Comparison of ENCODE assay signal across 1 cellular context in the genomic region with DNA sequence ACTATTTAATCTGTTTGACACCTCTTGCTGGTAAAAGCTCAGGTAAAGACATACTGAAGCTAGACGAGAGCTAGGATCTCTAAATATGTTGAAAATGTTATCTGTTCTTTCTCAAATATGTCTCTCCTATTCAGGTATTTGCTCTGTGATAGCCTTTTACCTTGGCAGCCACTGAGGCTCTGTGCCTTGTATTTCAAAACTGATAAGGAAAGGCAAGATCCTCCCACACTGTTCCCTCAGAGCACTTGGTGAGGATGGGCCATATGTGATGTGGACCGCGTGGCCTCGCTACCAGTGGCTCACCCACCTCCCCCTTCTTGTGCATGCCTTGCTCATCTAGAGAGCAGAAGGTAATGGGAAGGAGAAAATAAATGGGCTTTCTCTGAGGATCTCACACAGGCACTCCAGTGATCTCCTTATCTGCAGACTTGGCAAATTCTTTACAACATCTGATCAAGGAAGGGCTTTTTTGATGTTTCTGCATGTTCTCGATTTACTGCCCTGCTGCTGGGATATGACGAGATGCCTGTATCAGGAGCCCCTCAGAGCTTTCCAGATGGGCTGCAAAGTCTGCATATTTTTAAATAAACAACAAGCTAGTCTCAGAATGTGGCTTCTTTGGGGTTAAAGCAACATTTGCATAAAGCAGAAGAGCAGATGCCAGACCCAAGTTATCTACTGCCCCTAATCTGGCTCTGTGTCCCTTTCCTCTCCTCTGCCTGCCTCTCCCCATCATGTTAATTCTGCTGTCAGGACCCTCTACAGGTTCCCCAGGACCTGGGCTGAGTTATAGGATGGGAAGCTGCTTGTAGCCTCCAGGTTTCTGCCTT.
TF ChIP-seq lines count a peak whose summit lies in the region.

No MANE protein-coding gene starts in this region.

TF ChIP-seq in K562, 482 proteins besides CTCF, POLR2A, EP300 and RAD21 (continued from another document and continues in another):
- TF ChIP-seq, protein P1, sequence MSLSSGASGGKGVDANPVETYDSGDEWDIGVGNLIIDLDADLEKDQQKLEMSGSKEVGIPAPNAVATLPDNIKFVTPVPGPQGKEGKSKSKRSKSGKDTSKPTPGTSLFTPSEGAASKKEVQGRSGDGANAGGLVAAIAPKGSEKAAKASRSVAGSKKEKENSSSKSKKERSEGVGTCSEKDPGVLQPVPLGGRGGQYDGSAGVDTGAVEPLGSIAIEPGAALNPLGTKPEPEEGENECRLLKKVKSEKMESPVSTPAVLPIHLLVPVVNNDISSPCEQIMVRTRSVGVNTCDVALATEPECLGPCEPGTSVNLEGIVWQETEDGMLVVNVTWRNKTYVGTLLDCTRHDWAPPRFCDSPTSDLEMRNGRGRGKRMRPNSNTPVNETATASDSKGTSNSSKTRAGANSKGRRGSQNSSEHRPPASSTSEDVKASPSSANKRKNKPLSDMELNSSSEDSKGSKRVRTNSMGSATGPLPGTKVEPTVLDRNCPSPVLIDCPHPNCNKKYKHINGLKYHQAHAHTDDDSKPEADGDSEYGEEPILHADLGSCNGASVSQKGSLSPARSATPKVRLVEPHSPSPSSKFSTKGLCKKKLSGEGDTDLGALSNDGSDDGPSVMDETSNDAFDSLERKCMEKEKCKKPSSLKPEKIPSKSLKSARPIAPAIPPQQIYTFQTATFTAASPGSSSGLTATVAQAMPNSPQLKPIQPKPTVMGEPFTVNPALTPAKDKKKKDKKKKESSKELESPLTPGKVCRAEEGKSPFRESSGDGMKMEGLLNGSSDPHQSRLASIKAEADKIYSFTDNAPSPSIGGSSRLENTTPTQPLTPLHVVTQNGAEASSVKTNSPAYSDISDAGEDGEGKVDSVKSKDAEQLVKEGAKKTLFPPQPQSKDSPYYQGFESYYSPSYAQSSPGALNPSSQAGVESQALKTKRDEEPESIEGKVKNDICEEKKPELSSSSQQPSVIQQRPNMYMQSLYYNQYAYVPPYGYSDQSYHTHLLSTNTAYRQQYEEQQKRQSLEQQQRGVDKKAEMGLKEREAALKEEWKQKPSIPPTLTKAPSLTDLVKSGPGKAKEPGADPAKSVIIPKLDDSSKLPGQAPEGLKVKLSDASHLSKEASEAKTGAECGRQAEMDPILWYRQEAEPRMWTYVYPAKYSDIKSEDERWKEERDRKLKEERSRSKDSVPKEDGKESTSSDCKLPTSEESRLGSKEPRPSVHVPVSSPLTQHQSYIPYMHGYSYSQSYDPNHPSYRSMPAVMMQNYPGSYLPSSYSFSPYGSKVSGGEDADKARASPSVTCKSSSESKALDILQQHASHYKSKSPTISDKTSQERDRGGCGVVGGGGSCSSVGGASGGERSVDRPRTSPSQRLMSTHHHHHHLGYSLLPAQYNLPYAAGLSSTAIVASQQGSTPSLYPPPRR (CRISPR knock-in tag; IDR thresholded peaks at IDR 0.05; ENCODE audit: borderline replicate concordance): no peak
- TF ChIP-seq ZNF140 (CRISPR knock-in tag; IDR thresholded peaks at IDR 0.05): no peak
- TF ChIP-seq SMARCE1 (IDR thresholded peaks at IDR 0.05): 0 out of 2 replicates have a peak, but pooled peaks have one; percentile 35
- no peak for TF ChIP-seq TEAD4 (IDR thresholded peaks at IDR 0.05; ENCODE audit: low read length)
- no peak for TF ChIP-seq TEAD4 (CRISPR knock-in tag; IDR thresholded peaks at IDR 0.05; ENCODE audit: borderline replicate concordance)
- TF ChIP-seq, protein P2, sequence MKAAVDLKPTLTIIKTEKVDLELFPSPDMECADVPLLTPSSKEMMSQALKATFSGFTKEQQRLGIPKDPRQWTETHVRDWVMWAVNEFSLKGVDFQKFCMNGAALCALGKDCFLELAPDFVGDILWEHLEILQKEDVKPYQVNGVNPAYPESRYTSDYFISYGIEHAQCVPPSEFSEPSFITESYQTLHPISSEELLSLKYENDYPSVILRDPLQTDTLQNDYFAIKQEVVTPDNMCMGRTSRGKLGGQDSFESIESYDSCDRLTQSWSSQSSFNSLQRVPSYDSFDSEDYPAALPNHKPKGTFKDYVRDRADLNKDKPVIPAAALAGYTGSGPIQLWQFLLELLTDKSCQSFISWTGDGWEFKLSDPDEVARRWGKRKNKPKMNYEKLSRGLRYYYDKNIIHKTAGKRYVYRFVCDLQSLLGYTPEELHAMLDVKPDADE (conservative IDR thresholded peaks at IDR 0.05; ENCODE audit: control insufficient read depth, low read depth, low read length): no peak
- no peak for TF ChIP-seq THAP7 (CRISPR knock-in tag; IDR thresholded peaks at IDR 0.05)
- peak; percentile 21; the same call in 1 of the 2 replicates for TF ChIP-seq L3MBTL2 (IDR thresholded peaks at IDR 0.05)
- TF ChIP-seq MBD1 (CRISPR knock-in tag; IDR thresholded peaks at IDR 0.05): no peak
- no peak for TF ChIP-seq ZNF232 (CRISPR knock-in tag; IDR thresholded peaks at IDR 0.05)
- TF ChIP-seq ZNF12 (CRISPR knock-in tag; IDR thresholded peaks at IDR 0.05): no peak
- TF ChIP-seq IRF9 (tag; IDR thresholded peaks at IDR 0.05): no peak
- no peak for TF ChIP-seq XRCC3 (IDR thresholded peaks at IDR 0.05)
- TF ChIP-seq ATF7 (IDR thresholded peaks at IDR 0.05): no peak
- TF ChIP-seq, protein P3, sequence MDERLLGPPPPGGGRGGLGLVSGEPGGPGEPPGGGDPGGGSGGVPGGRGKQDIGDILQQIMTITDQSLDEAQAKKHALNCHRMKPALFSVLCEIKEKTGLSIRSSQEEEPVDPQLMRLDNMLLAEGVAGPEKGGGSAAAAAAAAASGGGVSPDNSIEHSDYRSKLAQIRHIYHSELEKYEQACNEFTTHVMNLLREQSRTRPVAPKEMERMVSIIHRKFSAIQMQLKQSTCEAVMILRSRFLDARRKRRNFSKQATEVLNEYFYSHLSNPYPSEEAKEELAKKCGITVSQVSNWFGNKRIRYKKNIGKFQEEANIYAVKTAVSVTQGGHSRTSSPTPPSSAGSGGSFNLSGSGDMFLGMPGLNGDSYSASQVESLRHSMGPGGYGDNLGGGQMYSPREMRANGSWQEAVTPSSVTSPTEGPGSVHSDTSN (CRISPR knock-in tag; IDR thresholded peaks at IDR 0.05; ENCODE audit: low read depth): no peak
- TF ChIP-seq, protein P3 (tag; conservative IDR thresholded peaks at IDR 0.05; ENCODE audit: low read depth): no peak
- no peak for TF ChIP-seq NFE2L1 (tag; IDR thresholded peaks at IDR 0.05; ENCODE audit: borderline replicate concordance, low read depth)
- TF ChIP-seq NCOA1 (IDR thresholded peaks at IDR 0.05; ENCODE audit: low read depth): no peak
- TF ChIP-seq, protein P4, sequence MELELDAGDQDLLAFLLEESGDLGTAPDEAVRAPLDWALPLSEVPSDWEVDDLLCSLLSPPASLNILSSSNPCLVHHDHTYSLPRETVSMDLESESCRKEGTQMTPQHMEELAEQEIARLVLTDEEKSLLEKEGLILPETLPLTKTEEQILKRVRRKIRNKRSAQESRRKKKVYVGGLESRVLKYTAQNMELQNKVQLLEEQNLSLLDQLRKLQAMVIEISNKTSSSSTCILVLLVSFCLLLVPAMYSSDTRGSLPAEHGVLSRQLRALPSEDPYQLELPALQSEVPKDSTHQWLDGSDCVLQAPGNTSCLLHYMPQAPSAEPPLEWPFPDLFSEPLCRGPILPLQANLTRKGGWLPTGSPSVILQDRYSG (tag; conservative IDR thresholded peaks at IDR 0.05; ENCODE audit: low read depth): no peak
- no peak for TF ChIP-seq RFX5 (IDR thresholded peaks at IDR 0.05; ENCODE audit: low read depth, low read length)
- TF ChIP-seq C11orf30 (IDR thresholded peaks at IDR 0.05; ENCODE audit: low read depth): peak; percentile 72
- peak; percentile 54 for TF ChIP-seq MAFG (tag; conservative IDR thresholded peaks at IDR 0.05)
- TF ChIP-seq CBFA2T3 (IDR thresholded peaks at IDR 0.05): peak; percentile 57
- no peak for TF ChIP-seq JUND (IDR thresholded peaks at IDR 0.05; ENCODE audit: borderline replicate concordance, low read depth, low read length)
- TF ChIP-seq JUND (tag; IDR thresholded peaks at IDR 0.05; ENCODE audit: borderline replicate concordance, low read depth, low read length): peak; percentile 24; the same call in 1 of the 3 replicates
- peak; percentile 15; the same call in 1 of the 2 replicates for TF ChIP-seq MAFF (IDR thresholded peaks at IDR 0.05; ENCODE audit: low read length)
- TF ChIP-seq, protein P5, sequence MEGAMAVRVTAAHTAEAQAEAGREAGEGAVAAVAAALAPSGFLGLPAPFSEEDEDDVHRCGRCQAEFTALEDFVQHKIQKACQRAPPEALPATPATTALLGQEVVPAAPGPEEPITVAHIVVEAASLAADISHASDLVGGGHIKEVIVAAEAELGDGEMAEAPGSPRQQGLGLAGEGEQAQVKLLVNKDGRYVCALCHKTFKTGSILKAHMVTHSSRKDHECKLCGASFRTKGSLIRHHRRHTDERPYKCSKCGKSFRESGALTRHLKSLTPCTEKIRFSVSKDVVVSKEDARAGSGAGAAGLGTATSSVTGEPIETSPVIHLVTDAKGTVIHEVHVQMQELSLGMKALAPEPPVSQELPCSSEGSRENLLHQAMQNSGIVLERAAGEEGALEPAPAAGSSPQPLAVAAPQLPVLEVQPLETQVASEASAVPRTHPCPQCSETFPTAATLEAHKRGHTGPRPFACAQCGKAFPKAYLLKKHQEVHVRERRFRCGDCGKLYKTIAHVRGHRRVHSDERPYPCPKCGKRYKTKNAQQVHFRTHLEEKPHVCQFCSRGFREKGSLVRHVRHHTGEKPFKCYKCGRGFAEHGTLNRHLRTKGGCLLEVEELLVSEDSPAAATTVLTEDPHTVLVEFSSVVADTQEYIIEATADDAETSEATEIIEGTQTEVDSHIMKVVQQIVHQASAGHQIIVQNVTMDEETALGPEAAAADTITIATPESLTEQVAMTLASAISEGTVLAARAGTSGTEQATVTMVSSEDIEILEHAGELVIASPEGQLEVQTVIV (CRISPR knock-in tag; IDR thresholded peaks at IDR 0.05; ENCODE audit: borderline replicate concordance): no peak
- TF ChIP-seq CHD2 (IDR thresholded peaks at IDR 0.05; ENCODE audit: low read depth, low read length): no peak
- peak; percentile 29; the same call in 1 of the 2 replicates for TF ChIP-seq CTBP1 (IDR thresholded peaks at IDR 0.05; ENCODE audit: borderline replicate concordance)
- TF ChIP-seq, protein P6, sequence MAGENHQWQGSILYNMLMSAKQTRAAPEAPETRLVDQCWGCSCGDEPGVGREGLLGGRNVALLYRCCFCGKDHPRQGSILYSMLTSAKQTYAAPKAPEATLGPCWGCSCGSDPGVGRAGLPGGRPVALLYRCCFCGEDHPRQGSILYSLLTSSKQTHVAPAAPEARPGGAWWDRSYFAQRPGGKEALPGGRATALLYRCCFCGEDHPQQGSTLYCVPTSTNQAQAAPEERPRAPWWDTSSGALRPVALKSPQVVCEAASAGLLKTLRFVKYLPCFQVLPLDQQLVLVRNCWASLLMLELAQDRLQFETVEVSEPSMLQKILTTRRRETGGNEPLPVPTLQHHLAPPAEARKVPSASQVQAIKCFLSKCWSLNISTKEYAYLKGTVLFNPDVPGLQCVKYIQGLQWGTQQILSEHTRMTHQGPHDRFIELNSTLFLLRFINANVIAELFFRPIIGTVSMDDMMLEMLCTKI (IDR thresholded peaks at IDR 0.05; ENCODE audit: partially characterized antibody): no peak
- TF ChIP-seq CSDE1 (IDR thresholded peaks at IDR 0.05): no peak
- TF ChIP-seq CBFB (CRISPR knock-in tag; IDR thresholded peaks at IDR 0.05): no peak
- TF ChIP-seq HEY1 (CRISPR knock-in tag; IDR thresholded peaks at IDR 0.05; ENCODE audit: borderline replicate concordance): no peak
- TF ChIP-seq EP400 (IDR thresholded peaks at IDR 0.05): peak; percentile 42; the same call in 1 of the 2 replicates
